ENCODE assay signal across 1 cellular context in genomic region chr17:43878260-43879082, GRCh38.
TF ChIP-seq lines count a peak whose summit lies in the region.

No MANE protein-coding gene starts in this region.

TF ChIP-seq in HepG2, 621 proteins besides CTCF, POLR2A, EP300 and RAD21 (continued from another document and continues in another):
- TF ChIP-seq MTERF4 (CRISPR knock-in tag; IDR thresholded peaks at IDR 0.05) (peak; percentile 59; the same call in 1 of the 2 replicates), ERF (CRISPR knock-in tag; IDR thresholded peaks at IDR 0.05) (peak; percentile 57; the same call in 1 of the 2 replicates), ZSCAN30 (CRISPR knock-in tag; IDR thresholded peaks at IDR 0.05) (no peak), ETV5 (CRISPR knock-in tag; IDR thresholded peaks at IDR 0.05; ENCODE audit: borderline replicate concordance) (no peak; the same call in 1 of the 2 replicates), ZNF350 (CRISPR knock-in tag; IDR thresholded peaks at IDR 0.05; ENCODE audit: borderline replicate concordance, low read depth) (peak; percentile 41; the same call in 1 of the 2 replicates), HNRNPLL (IDR thresholded peaks at IDR 0.05; ENCODE audit: low read depth, low read length, poor library complexity, severe bottlenecking) (peak; percentile 54), TERF1 (CRISPR knock-in tag; IDR thresholded peaks at IDR 0.05) (no peak), ATM (IDR thresholded peaks at IDR 0.05; ENCODE audit: borderline replicate concordance) (no peak), TGIF2 (CRISPR knock-in tag; IDR thresholded peaks at IDR 0.05) (no peak), RNF2 (conservative IDR thresholded peaks at IDR 0.05; ENCODE audit: low read depth) (peak; percentile 61; the same call in 1 of the 2 replicates), ZBTB20 (CRISPR knock-in tag; IDR thresholded peaks at IDR 0.05; ENCODE audit: borderline replicate concordance, low read depth) (no peak), NCOA5 (CRISPR knock-in tag; IDR thresholded peaks at IDR 0.05) (no peak), ZFP41 (CRISPR knock-in tag; IDR thresholded peaks at IDR 0.05; ENCODE audit: borderline replicate concordance) (no peak), ZFP1 (CRISPR knock-in tag; IDR thresholded peaks at IDR 0.05) (no peak), PLSCR1 (CRISPR knock-in tag; IDR thresholded peaks at IDR 0.05; ENCODE audit: borderline replicate concordance) (no peak), ZNF580 (CRISPR knock-in tag; IDR thresholded peaks at IDR 0.05; ENCODE audit: borderline replicate concordance, low read depth) (0 out of 2 replicates have a peak, but pooled peaks have one; percentile 74), ZIK1 (CRISPR knock-in tag; IDR thresholded peaks at IDR 0.05; ENCODE audit: borderline replicate concordance, low read depth) (0 out of 2 replicates have a peak, but pooled peaks have one; percentile 55), KLF6 (CRISPR knock-in tag; IDR thresholded peaks at IDR 0.05) (no peak), HIC2 (CRISPR knock-in tag; IDR thresholded peaks at IDR 0.05; ENCODE audit: low read depth) (peak; percentile 33; the same call in 1 of the 2 replicates), BCL6 (CRISPR knock-in tag; IDR thresholded peaks at IDR 0.05) (no peak), ZNF530 (CRISPR knock-in tag; IDR thresholded peaks at IDR 0.05; ENCODE audit: low read depth) (no peak), FIP1L1 (IDR thresholded peaks at IDR 0.05; ENCODE audit: borderline replicate concordance, insufficient read depth, low read depth, low read length) (no peak), NONO (IDR thresholded peaks at IDR 0.05) (no peak), NONO (CRISPR knock-in tag; conservative IDR thresholded peaks at IDR 0.05) (no peak), TBX3 (IDR thresholded peaks at IDR 0.05; ENCODE audit: borderline replicate concordance) (no peak), ARNTL (CRISPR knock-in tag; IDR thresholded peaks at IDR 0.05) (no peak), ZNF577 (CRISPR knock-in tag; IDR thresholded peaks at IDR 0.05; ENCODE audit: borderline replicate concordance, low read depth) (no peak), ZNF280B (CRISPR knock-in tag; IDR thresholded peaks at IDR 0.05; ENCODE audit: borderline replicate concordance) (peak; percentile 29; the same call in 1 of the 2 replicates), SP2 (CRISPR knock-in tag; IDR thresholded peaks at IDR 0.05) (no peak), FOXJ3 (CRISPR knock-in tag; IDR thresholded peaks at IDR 0.05; ENCODE audit: borderline replicate concordance) (no peak), PCBP1 (IDR thresholded peaks at IDR 0.05; ENCODE audit: borderline replicate concordance, low read depth, low read length) (no peak), GTF3A (CRISPR knock-in tag; conservative IDR thresholded peaks at IDR 0.05) (no peak), PCBP2 (optimal IDR thresholded peaks at IDR 0.05; ENCODE audit: low read depth, low read length, poor library complexity, severe bottlenecking) (no peak), HMGXB4 (CRISPR knock-in tag; IDR thresholded peaks at IDR 0.05; ENCODE audit: borderline replicate concordance in 1 of 2, low read depth in 1 of 2) (peak; percentile 51 to 71; a peak in 2 of 4 replicates), ZNF282 (IDR thresholded peaks at IDR 0.05; ENCODE audit: partially characterized antibody) (no peak), SATB2 (CRISPR knock-in tag; IDR thresholded peaks at IDR 0.05) (no peak), ZBTB33 (CRISPR knock-in tag; IDR thresholded peaks at IDR 0.05) (0 out of 2 replicates have a peak, but pooled peaks have one; percentile 4), ZNF674 (CRISPR knock-in tag; IDR thresholded peaks at IDR 0.05; ENCODE audit: low read depth) (no peak), ZNF724P (CRISPR knock-in tag; IDR thresholded peaks at IDR 0.05; ENCODE audit: borderline replicate concordance) (0 out of 2 replicates have a peak, but pooled peaks have one; percentile 43), PAWR (CRISPR knock-in tag; IDR thresholded peaks at IDR 0.05; ENCODE audit: borderline replicate concordance) (no peak), TOE1 (CRISPR knock-in tag; IDR thresholded peaks at IDR 0.05) (no peak), SP4 (CRISPR knock-in tag; IDR thresholded peaks at IDR 0.05) (peak; percentile 71; the same call in 1 of the 2 replicates), ZNF770 (CRISPR knock-in tag; IDR thresholded peaks at IDR 0.05) (no peak), THAP9 (CRISPR knock-in tag; IDR thresholded peaks at IDR 0.05; ENCODE audit: borderline replicate concordance) (peak; percentile 56; the same call in 1 of the 2 replicates), THAP7 (CRISPR knock-in tag; IDR thresholded peaks at IDR 0.05) (no peak), HDAC1 (CRISPR knock-in tag; IDR thresholded peaks at IDR 0.05) (0 out of 2 replicates have a peak, but pooled peaks have one; percentile 2), HMGA1 (CRISPR knock-in tag; conservative IDR thresholded peaks at IDR 0.05) (no peak), FOXC1 (CRISPR knock-in tag; IDR thresholded peaks at IDR 0.05; ENCODE audit: borderline replicate concordance) (no peak)
